10 cellular contexts compared by ENCODE assay signal in genomic region chr5:158958048-158958994, GRCh38.
A peak's percentile ranks its signal among the peaks of the same experiment; 100 is the strongest.
DNase-seq lines count a peak whose midpoint lies in the region; ATAC-seq and TF ChIP-seq lines count a peak whose summit lies in the region.
"Had no signal": no experiment of that assay in that cellular context is flagged by ENCODE, and none has a peak within 500 bp of the region (broad histone marks: within the 10 kb centered on the region; RNA-seq: fewer than 3 reads in every experiment).

No MANE protein-coding gene starts in this region.

- in situ Hi-C loops in brain microvascular endothelial cell (cut with HindIII; ENCODE audit: low pct_ligation_motif_present, low sequenced_read_pairs) = no loop called here

- H3K79me2 ChIP-seq in smooth muscle cell (ENCODE audit: low read depth) = no peaks in the 10 kb centered on the region

- H3K9me3 ChIP-seq in smooth muscle cell (replicated peaks; ENCODE audit: low read depth) = no peaks in the 10 kb centered on the region

- H3K9ac ChIP-seq in smooth muscle cell (ENCODE audit: low read depth) = no peak overlapping the region

- 45% methylated on average over 15 of the region's 15 CpGs for WGBS in smooth muscle cell (ENCODE audit: low lambda C conversion rate)

- ATAC-seq in activated T-cell treated with anti-CD3 and anti-CD28 coated beads, Interleukin-2, amount 50 U/mL, for 4 hours = peak; percentile 37 to 79
- peak; percentile 35 for ATAC-seq in HG02840 (IDR thresholded peaks at IDR 0.05; ENCODE audit: low FRiP score, unreplicated experiment)
- ATAC-seq in HG03571 (IDR thresholded peaks at IDR 0.05; ENCODE audit: unreplicated experiment) = no peak

- no peaks in the 10 kb centered on the region for H3F3A ChIP-seq in smooth muscle cell (ENCODE audit: low read depth)

- H3K9me3 Mint-ChIP-seq in activated T-cell treated with anti-CD3 and anti-CD28 coated beads, Interleukin-2, amount 50 U/mL, for 4 hours = no peaks in the 10 kb centered on the region
- no peaks in the 10 kb centered on the region for H3K9me3 Mint-ChIP-seq in type B pancreatic cell

- peak overlapping the region; percentile 2 for H3K4me2 ChIP-seq in smooth muscle cell

- no peaks in the 10 kb centered on the region for H4K20me1 ChIP-seq in smooth muscle cell (ENCODE audit: low read depth)

- H3K4me3 Mint-ChIP-seq in activated T-cell treated with anti-CD3 and anti-CD28 coated beads, Interleukin-2, amount 50 U/mL, for 4 hours = no peak overlapping the region
- H3K4me3 Mint-ChIP-seq in type B pancreatic cell = no peak overlapping the region

- H3K27ac ChIP-seq in brain microvascular endothelial cell (peak overlapping the region; percentile 11), smooth muscle cell (ENCODE audit: low read depth) (no peak overlapping the region)

- peaks cover 12% of the 10 kb centered on the region for H3K4me1 Mint-ChIP-seq in activated T-cell treated with anti-CD3 and anti-CD28 coated beads, Interleukin-2, amount 50 U/mL, for 4 hours (ENCODE audit: low read depth)
- peaks cover 24% of the 10 kb centered on the region for H3K4me1 Mint-ChIP-seq in type B pancreatic cell (ENCODE audit: unreplicated experiment)

- no peaks in the 10 kb centered on the region for H3K27me3 Mint-ChIP-seq in activated T-cell treated with anti-CD3 and anti-CD28 coated beads, Interleukin-2, amount 50 U/mL, for 4 hours (ENCODE audit: low read depth)
- peaks cover 7% of the 10 kb centered on the region for H3K27me3 Mint-ChIP-seq in type B pancreatic cell

- TF ChIP-seq CTCF in brain microvascular endothelial cell (IDR thresholded peaks at IDR 0.05; ENCODE audit: low read depth, low read length, missing control alignments) (no peak), smooth muscle cell (IDR thresholded peaks at IDR 0.05; ENCODE audit: borderline replicate concordance, insufficient read depth, poor library complexity, severe bottlenecking) (no peak), type B pancreatic cell (conservative IDR thresholded peaks at IDR 0.05) (no peak)

- peaks cover 11% of the 10 kb centered on the region for H3K4me1 ChIP-seq in smooth muscle cell (ENCODE audit: low read depth)

- H2AFZ ChIP-seq in smooth muscle cell (ENCODE audit: low read depth) = no peak overlapping the region

- DNase-seq in activated T-cell treated with anti-CD3 and anti-CD28 coated beads, Interleukin-2, amount 50 U/mL, for 4 hours = no peak
- DNase-seq in activated T-cell treated with anti-CD3 and anti-CD28 coated beads, Interleukin-2, amount 50 U/mL, for 48 hours = no peak
- no peak for DNase-seq in brain microvascular endothelial cell
- no peak for DNase-seq in smooth muscle cell (lab: John Stamatoyannopoulos, UW; ENCODE audit: unreplicated experiment)
- DNase-seq in type B pancreatic cell (ENCODE audit: extremely low spot score, unreplicated experiment) = no peak
- no peak for DNase-seq in hypothalamus (lab: John Stamatoyannopoulos, UW)
- DNase-seq: AML-193, NCI-H345 had no signal

- H3K27me3 ChIP-seq in brain microvascular endothelial cell (replicated peaks) (no peaks in the 10 kb centered on the region), smooth muscle cell (ENCODE audit: low read depth) (no peaks in the 10 kb centered on the region)

- no peak overlapping the region for H3K4me3 ChIP-seq in brain microvascular endothelial cell (ENCODE audit: low read depth, low read length)
- no peak overlapping the region for H3K4me3 ChIP-seq in smooth muscle cell

- no peaks in the 10 kb centered on the region for H3K36me3 Mint-ChIP-seq in activated T-cell treated with anti-CD3 and anti-CD28 coated beads, Interleukin-2, amount 50 U/mL, for 4 hours (ENCODE audit: insufficient read depth)
- H3K36me3 Mint-ChIP-seq in type B pancreatic cell = no peaks in the 10 kb centered on the region

- no peak overlapping the region for H3K27ac Mint-ChIP-seq in type B pancreatic cell

- no peaks in the 10 kb centered on the region for H3K36me3 ChIP-seq in brain microvascular endothelial cell (replicated peaks)
- H3K36me3 ChIP-seq in smooth muscle cell (ENCODE audit: low read depth) = no peaks in the 10 kb centered on the region
